Comparison of ENCODE assay signal across 23 cellular contexts in genomic region chr1:8910331-8910730, GRCh38. TPM values are rescaled to one million over a fixed set of nuclear protein-coding genes. Genes with fewer than 3 reads are reported as not detected.
A peak's percentile ranks its signal among the peaks of the same experiment; 100 is the strongest.
DNase-seq lines count a peak whose midpoint lies in the region; ATAC-seq and TF ChIP-seq lines count a peak whose summit lies in the region.
"Had no signal": no experiment of that assay in that cellular context is flagged by ENCODE, and none has a peak within 500 bp of the region (broad histone marks: within the 10 kb centered on the region; RNA-seq: fewer than 3 reads in every experiment).

No MANE protein-coding gene starts in this region.

- DNase-seq in SIG-M5 treated with dmso at 0.1 percent for 504 hours (lab: John Stamatoyannopoulos, UW; ENCODE audit: unreplicated experiment), result peak; percentile 43
- DNase-seq in SIG-M5 (lab: John Stamatoyannopoulos, UW), result no peak
- DNase-seq in RPMI7951 (ENCODE audit: low read depth), result peak; percentile 18
- DNase-seq in choroid plexus epithelial cell (ENCODE audit: low read depth), result no peak
- DNase-seq in neuronal stem cell (ENCODE audit: low spot score), result no peak
- DNase-seq in anterior cingulate cortex (lab: John Stamatoyannopoulos, UW), result no peak
- no peak for DNase-seq in cortex of kidney (lab: John Stamatoyannopoulos, UW)
- DNase-seq: 8988T; activated CD4-positive, alpha-beta T cell treated with anti-CD3 and anti-CD28 coated beads for 1 hour; adrenal gland; dorsolateral prefrontal cortex; MG63; NCI-H1694 treated with DMSO at 0.1 percent for 48 hours; ovary; right cardiac atrium; stimulated activated CD4-positive, alpha-beta T cell treated with anti-CD3 and anti-CD28 coated beads, Interleukin-12 subunit alpha, Interleukin-12 subunit beta, amount 100 ng/mL, for 4 hours had no signal

- H3K18ac ChIP-seq in neuronal stem cell (ENCODE audit: low read length), result no peak overlapping the region

- no peak overlapping the region for H4K8ac ChIP-seq in neuronal stem cell (ENCODE audit: low read depth, low read length)

- H3K79me1 ChIP-seq in neuronal stem cell (ENCODE audit: low read depth, low read length), result no peaks in the 10 kb centered on the region

- H2BK120ac ChIP-seq in neuronal stem cell (ENCODE audit: low read depth, low read length), result no peak overlapping the region

- H3K36me3 ChIP-seq in neuronal stem cell (replicated peaks in 1 of 2; ENCODE audit: control insufficient read depth in 2 of 2, insufficient read depth in 2 of 2, low read length in 2 of 2), result no peaks in the 10 kb centered on the region
- H3K36me3 ChIP-seq: adrenal gland, cardiac muscle cell, MG63, ovary had no signal

- H3K4ac ChIP-seq in neuronal stem cell (ENCODE audit: low read length), result no peak overlapping the region

- peaks cover 9 to 17% of the 10 kb centered on the region in 2 donors for H3K4me1 ChIP-seq in neuronal stem cell (ENCODE audit: control insufficient read depth in 2 of 2, insufficient read depth in 1 of 2, low read depth in 1 of 2, low read length in 2 of 2)
- H3K4me1 ChIP-seq: adrenal gland had no signal

- no peak overlapping the region for H3K23ac ChIP-seq in neuronal stem cell (ENCODE audit: low read depth, low read length, poor library complexity)

- H2BK5ac ChIP-seq in neuronal stem cell (ENCODE audit: low read length), result no peak overlapping the region

- H2AK5ac ChIP-seq in neuronal stem cell (ENCODE audit: low read depth, low read length), result peak overlapping the region; percentile 72

- H3K4me3 ChIP-seq in choroid plexus epithelial cell (ENCODE audit: low read depth, low read length), result no peak overlapping the region
- no peak overlapping the region for H3K4me3 ChIP-seq in neuronal stem cell (ENCODE audit: low read length in 2 of 2)
- H3K4me3 ChIP-seq: adrenal gland, cardiac muscle cell, dorsolateral prefrontal cortex, lung, MG63, ovary had no signal

- WGBS in neuronal stem cell (ENCODE audit: extremely low coverage in 2 of 2, insufficient read length in 2 of 2, insufficient replicate concordance in 1 of 2), 2 donors, result no CpG with 5 or more reads among the region's 3 CpGs

- H2BK12ac ChIP-seq in neuronal stem cell (ENCODE audit: low read length), result no peak overlapping the region

- no peaks in the 10 kb centered on the region for H3K27me3 ChIP-seq in neuronal stem cell (ENCODE audit: control insufficient read depth in 3 of 3, insufficient read depth in 3 of 3, low read depth in 1 of 3, low read length in 3 of 3)
- H3K27me3 ChIP-seq: adrenal gland, cardiac muscle cell, dorsolateral prefrontal cortex, MG63, ovary had no signal

- H3K4me2 ChIP-seq in neuronal stem cell (ENCODE audit: insufficient read depth, low read length, poor library complexity, severe bottlenecking), result no peak overlapping the region

- peak overlapping the region; percentile 6 for H2BK15ac ChIP-seq in neuronal stem cell (ENCODE audit: low read length)

- no peak overlapping the region for H4K91ac ChIP-seq in neuronal stem cell (ENCODE audit: low read depth, low read length, poor library complexity)

- H3K27ac ChIP-seq in neuronal stem cell (replicated peaks; ENCODE audit: low read length), result no peak overlapping the region
- H3K27ac ChIP-seq: adrenal gland, cardiac muscle cell, dorsolateral prefrontal cortex, ovary had no signal

- no peak overlapping the region for H3K9ac ChIP-seq in neuronal stem cell (ENCODE audit: low read depth, low read length, poor library complexity)

- H2AFZ ChIP-seq in neuronal stem cell (ENCODE audit: low read length), result no peak overlapping the region

- no peak for ATAC-seq in GM18517 (IDR thresholded peaks at IDR 0.05; ENCODE audit: unreplicated experiment)
- ATAC-seq: right cardiac atrium had no signal

- TF ChIP-seq CTCF in choroid plexus epithelial cell (conservative IDR thresholded peaks at IDR 0.05; ENCODE audit: low read depth, low read length), result peak; percentile 5

- peaks cover 8 to 12% of the 10 kb centered on the region in 2 donors for H3K9me3 ChIP-seq in neuronal stem cell (replicated peaks in 1 of 2; ENCODE audit: control insufficient read depth in 2 of 2, insufficient read depth in 1 of 2, low read depth in 1 of 2, low read length in 2 of 2)
- H3K9me3 ChIP-seq: adrenal gland, MG63, ovary had no signal

- no peak overlapping the region for H3K14ac ChIP-seq in neuronal stem cell (ENCODE audit: low read length)

RNA-seq across cellular contexts. Expression of gene ENO1, which starts 31.8 kb away (rescaled TPM):
- 4,200 and 4,316 TPM in 2 replicates for total RNA-seq in RPMI7951 (2014; rRNA removed; shearing (Covaris generic))
- 492 TPM for polyA plus RNA-seq in neuronal stem cell (2013, experiment 1 of 2)
- polyA plus RNA-seq in neuronal stem cell (2013, experiment 2 of 2), result 487 TPM

RNA-seq across cellular contexts. Expression of gene CA6, which starts 35.3 kb away (rescaled TPM):
- total RNA-seq in RPMI7951 (2014; rRNA removed; shearing (Covaris generic)), result not detected in 2 replicates
- not detected for polyA plus RNA-seq in neuronal stem cell (2013, experiment 1 of 2)
- polyA plus RNA-seq in neuronal stem cell (2013, experiment 2 of 2), result not detected
- total RNA-seq: adrenal gland, cardiac muscle cell, frontal cortex, IMR-90, kidney epithelial cell, lung, ovary, right cardiac atrium, ureter had no signal
- polyA plus RNA-seq: adrenal gland, cardiac muscle cell, IMR-90, ovary, right cardiac atrium had no signal

Comparison
In these comparisons a context has a peak if more than half of its experiments do, and no peak if none do; other contexts are left out.
1. DNase-seq: peak in SIG-M5 treated with dmso at 0.1 percent for 504 hours (single experiment) and RPMI7951 (single experiment); none in SIG-M5 (single experiment), choroid plexus epithelial cell (single experiment), neuronal stem cell (single experiment), anterior cingulate cortex (0 of 58) and cortex of kidney (single experiment).